ENCODE assay signal across 8 cellular contexts in the genomic region with DNA sequence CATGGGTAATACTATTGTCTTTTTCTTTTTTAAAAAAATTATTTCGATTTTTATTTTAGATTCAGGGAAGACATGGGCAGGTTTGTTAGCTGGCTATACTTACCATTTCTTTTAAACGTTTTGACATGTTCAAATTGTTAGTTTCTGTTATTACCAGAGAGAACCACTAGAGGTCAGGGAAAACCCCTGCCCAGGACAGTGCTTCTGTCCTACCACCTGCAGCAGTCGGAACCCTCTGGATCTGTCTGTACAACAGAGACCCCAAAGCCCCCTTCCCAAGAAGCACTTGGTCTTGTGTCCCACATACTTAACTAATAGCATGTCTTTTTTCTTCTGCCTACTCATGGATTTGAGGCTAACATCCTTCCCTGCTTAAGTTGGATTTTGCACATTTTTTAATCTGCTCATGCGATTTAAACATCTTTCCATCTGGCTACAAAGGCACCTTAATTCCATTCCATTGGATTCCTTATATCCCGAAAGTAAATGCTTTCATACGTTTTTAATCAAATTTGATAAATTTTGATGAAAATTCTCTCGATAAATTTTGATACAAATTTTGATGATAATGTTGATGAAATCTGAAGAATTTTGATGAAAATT. TPM values are rescaled to one million over a fixed set of nuclear protein-coding genes. Genes with fewer than 3 reads are reported as not detected.
DNase-seq lines count a peak whose midpoint lies in the region; ATAC-seq, FAIRE-seq and TF ChIP-seq lines count a peak whose summit lies in the region.

No MANE protein-coding gene starts in this region.

- TF ChIP-seq CTCF in DND-41 (IDR thresholded peaks at IDR 0.05; ENCODE audit: borderline replicate concordance, extremely low read depth, low read length, poor library complexity, severe bottlenecking) (peak; percentile 63), transverse colon (IDR thresholded peaks at IDR 0.05) (peak; percentile 65 to 73 (median 71))

- no peaks in the 10 kb centered on the region for H4K20me1 ChIP-seq in DND-41 (ENCODE audit: insufficient read depth, low read length)

- H3K4me3 ChIP-seq in DND-41 (ENCODE audit: low read depth in 1 of 2, low read length in 2 of 2): no peak overlapping the region
- H3K4me3 ChIP-seq in transverse colon: no peak overlapping the region

- no peak overlapping the region for H3K9ac ChIP-seq in DND-41 (ENCODE audit: low read depth, low read length)

- H3K79me2 ChIP-seq in DND-41 (ENCODE audit: insufficient read depth, low read length): no peaks in the 10 kb centered on the region

- H2AFZ ChIP-seq in DND-41 (ENCODE audit: low read depth, low read length): no peak overlapping the region

- peak; percentile 68 for FAIRE-seq in islet of Langerhans (lab: Jason Lieb, UNC)

- no peak overlapping the region for H3K4me2 ChIP-seq in DND-41 (ENCODE audit: insufficient read depth, low read length)

- DNase-seq in DND-41 (no peak), NCI-H446 (lab: John Stamatoyannopoulos, UW) (peak; percentile 32 to 59), astrocyte of the hippocampus (ENCODE audit: low read depth, low spot score) (peak; percentile 52), transverse colon (no peak)
- no peak for DNase-seq in stimulated activated CD4-positive, alpha-beta T cell treated with anti-CD3 and anti-CD28 coated beads, Interleukin-12 subunit alpha, Interleukin-12 subunit beta, amount 100 ng/mL, for 4 hours

- in situ Hi-C loops in transverse colon (cut with MboI; ENCODE audit: low pct_ligation_motif_present in 1 of 4, low pct_unique_long_range_greater_than_20kb in 1 of 4, low sequenced_read_pairs in 3 of 4): loop anchor here in 3 of 4 donors (10.0 to 25.0 kb wide), 3 partner anchors 55 to 107 kb away; a partner anchor contains a TSS

- no peaks in the 10 kb centered on the region for H3K4me1 ChIP-seq in DND-41 (ENCODE audit: insufficient read depth, low read length)
- H3K4me1 ChIP-seq in transverse colon: peaks cover 0 to 4% (median 0%) of the 10 kb centered on the region in 4 donors

- H3K27me3 ChIP-seq in DND-41 (ENCODE audit: insufficient read depth, low read length, poor library complexity): no peaks in the 10 kb centered on the region
- H3K27me3 ChIP-seq in transverse colon: no peaks in the 10 kb centered on the region

- H3K27ac ChIP-seq in DND-41 (ENCODE audit: low read length) (no peak overlapping the region), transverse colon (no peak overlapping the region)

- no peak for TF ChIP-seq POLR2A in transverse colon (IDR thresholded peaks at IDR 0.05)

- intact Hi-C loops in transverse colon (cut with DNase I; ENCODE audit: low total_unique reads): no loop called here

- ATAC-seq in DND-41 (ENCODE audit: insufficient read depth, low read depth) (peak; percentile 66; the same call in 1 of the 3 replicates), GM19328 (IDR thresholded peaks at IDR 0.05; ENCODE audit: unreplicated experiment) (peak; percentile 93), HG03108 (IDR thresholded peaks at IDR 0.05; ENCODE audit: unreplicated experiment) (peak; percentile 89)

- 28 to 34% methylated on average over 6 to 7 of the region's 7 CpGs for WGBS in transverse colon (ENCODE audit: low coverage in 1 of 2), 2 donors

- H3K9me3 ChIP-seq in DND-41 (ENCODE audit: insufficient read depth, low read length, severe bottlenecking) (no peaks in the 10 kb centered on the region), transverse colon (no peaks in the 10 kb centered on the region)

- H3K36me3 ChIP-seq in DND-41 (ENCODE audit: insufficient read depth, low read length) (no peaks in the 10 kb centered on the region), transverse colon (no peaks in the 10 kb centered on the region)

- no peak for TF ChIP-seq EP300 in transverse colon (IDR thresholded peaks at IDR 0.05; ENCODE audit: low read depth)

RNA-seq across cellular contexts. Expression of a gene that starts 10.0 kb away (rescaled TPM):
- total RNA-seq in transverse colon: 100 to 1,000 TPM in 2 of 4 donors, 10 to 100 TPM in 2; 43.2 to 153 (median 103) TPM

Comparison
In these comparisons a context has a peak if more than half of its experiments do, and no peak if none do; other contexts are left out.
1. DNase-seq: peak in NCI-H446 (2 of 2) and astrocyte of the hippocampus (single experiment); none in DND-41 (single experiment), transverse colon (single experiment) and stimulated activated CD4-positive, alpha-beta T cell treated with anti-CD3 and anti-CD28 coated beads, Interleukin-12 subunit alpha, Interleukin-12 subunit beta, amount 100 ng/mL, for 4 hours (single experiment).
2. Peak in every context shown above with its lines, with median percentiles within 50 percentile points of each other: ATAC-seq.